In the genomic region with DNA sequence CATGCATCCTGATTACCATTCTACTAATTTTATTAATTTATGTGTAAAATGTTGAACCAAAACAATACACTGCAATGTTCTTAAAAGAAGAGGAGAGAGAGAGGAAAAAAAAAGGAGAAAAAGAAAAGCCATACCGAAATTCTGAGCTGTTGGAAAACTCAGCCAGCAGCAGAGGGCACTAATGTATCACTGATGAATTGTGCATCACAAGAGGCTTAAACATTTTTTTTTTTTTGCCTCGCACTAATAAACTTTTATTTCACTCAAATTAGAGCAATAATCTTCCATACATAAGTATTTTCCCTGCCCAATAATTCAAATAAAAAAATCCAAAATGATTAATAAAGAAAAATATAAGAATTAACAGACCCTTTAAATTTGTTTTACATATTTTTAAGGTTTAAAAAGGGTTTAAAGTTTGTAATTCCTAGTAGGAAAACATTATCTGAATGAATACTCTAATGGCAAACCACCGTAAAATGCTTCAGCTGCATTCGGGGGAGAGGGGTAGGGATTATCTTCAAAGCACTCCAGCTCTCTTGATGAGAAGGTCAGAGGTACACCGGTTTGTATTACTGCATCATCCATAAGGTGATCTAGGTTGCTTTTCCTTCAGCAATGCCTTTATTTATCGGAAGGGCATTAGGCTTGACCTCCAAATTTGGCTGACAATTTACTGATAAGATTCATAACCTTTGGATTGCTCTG, we compare ENCODE assay signal across 9 cellular contexts. TPM values are rescaled to one million over a fixed set of nuclear protein-coding genes. Genes with fewer than 3 reads are reported as not detected.
DNase-seq lines count a peak whose midpoint lies in the region; ATAC-seq and TF ChIP-seq lines count a peak whose summit lies in the region.
"Had no signal": no experiment of that assay in that cellular context is flagged by ENCODE, and none has a peak within 500 bp of the region (broad histone marks: within the 10 kb centered on the region; RNA-seq: fewer than 3 reads in every experiment).

No MANE protein-coding gene starts in this region.

- H3K4me1 Mint-ChIP-seq in brain: no peaks in the 10 kb centered on the region
- H3K4me1 Mint-ChIP-seq in stimulated activated naive B cell treated with anti-CD40 and anti-IgM and Interleukin-4, amounts not matched to agents 10 μg/mL and 1 μg/mL and 100 μg/mL, for 72 hours: no peaks in the 10 kb centered on the region
- H3K4me1 Mint-ChIP-seq: naive thymus-derived CD8-positive, alpha-beta T cell had no signal

- DNase-seq in AML-193 (lab: John Stamatoyannopoulos, UW) (peak; percentile 48), GM06990 (ENCODE audit: extremely low read depth, insufficient read length) (no peak), NCI-H345 treated with DMSO at 0.1 percent for 48 hours (lab: John Stamatoyannopoulos, UW; ENCODE audit: unreplicated experiment) (peak; percentile 4), lung (ENCODE audit: low spot score) (no peak)
- DNase-seq in stimulated activated naive B cell treated with anti-CD40 and anti-IgM and Interleukin-4, amounts not matched to agents 10 μg/mL and 1 μg/mL and 100 μg/mL, for 72 hours: no peak

- no peak overlapping the region for H3K27ac ChIP-seq in lung (ENCODE audit: low read depth in 1 of 2, low read length in 1 of 2)

- H3K4me3 ChIP-seq in GM06990 (replicated peaks; ENCODE audit: low read depth, low read length) (no peak overlapping the region), lung (no peak overlapping the region)

- peaks cover 2% of the 10 kb centered on the region in 2 donors for H3K4me1 ChIP-seq in lung (ENCODE audit: control insufficient read depth in 2 of 2, insufficient read depth in 2 of 2, low read length in 2 of 2)

- H3K27me3 ChIP-seq in GM06990 (replicated peaks; ENCODE audit: control insufficient read depth, insufficient read depth, low read length): no peaks in the 10 kb centered on the region
- no peaks in the 10 kb centered on the region for H3K27me3 ChIP-seq in lung (ENCODE audit: control insufficient read depth, insufficient read depth)

- H3K27me3 Mint-ChIP-seq in brain: peaks cover 10% of the 10 kb centered on the region
- H3K27me3 Mint-ChIP-seq in stimulated activated naive B cell treated with anti-CD40 and anti-IgM and Interleukin-4, amounts not matched to agents 10 μg/mL and 1 μg/mL and 100 μg/mL, for 72 hours: peaks cover 17 to 26% of the 10 kb centered on the region in 2 donors

- ATAC-seq in lung (ENCODE audit: insufficient read depth, low FRiP score): no peak
- no peak for ATAC-seq in GM19452 (IDR thresholded peaks at IDR 0.05; ENCODE audit: unreplicated experiment)
- ATAC-seq in GM21526 (IDR thresholded peaks at IDR 0.05; ENCODE audit: low FRiP score, unreplicated experiment): no peak
- ATAC-seq in stimulated activated naive B cell treated with anti-CD40 and anti-IgM and Interleukin-4, amounts not matched to agents 10 μg/mL and 1 μg/mL and 100 μg/mL, for 72 hours (replicated peaks): no peak
- ATAC-seq: naive thymus-derived CD8-positive, alpha-beta T cell had no signal

- H3K9me3 Mint-ChIP-seq in brain: peaks cover 0 to 15% (median 7%) of the 10 kb centered on the region in 5 experiments
- H3K9me3 Mint-ChIP-seq in stimulated activated naive B cell treated with anti-CD40 and anti-IgM and Interleukin-4, amounts not matched to agents 10 μg/mL and 1 μg/mL and 100 μg/mL, for 72 hours: peaks cover 0 to 2% of the 10 kb centered on the region in 2 donors

- peak; percentile 45 for TF ChIP-seq CTCF in GM06990 (IDR thresholded peaks at IDR 0.05; ENCODE audit: insufficient read depth, low read length, poor library complexity, severe bottlenecking)
- TF ChIP-seq CTCF in brain (conservative IDR thresholded peaks at IDR 0.05): peak; percentile 93 to 95
- peak; percentile 34 for TF ChIP-seq CTCF in lung (IDR thresholded peaks at IDR 0.05; ENCODE audit: control extremely low read depth, extremely low read depth)

- H3K27ac Mint-ChIP-seq in brain: no peak overlapping the region
- no peak overlapping the region for H3K27ac Mint-ChIP-seq in stimulated activated naive B cell treated with anti-CD40 and anti-IgM and Interleukin-4, amounts not matched to agents 10 μg/mL and 1 μg/mL and 100 μg/mL, for 72 hours
- H3K27ac Mint-ChIP-seq: naive thymus-derived CD8-positive, alpha-beta T cell had no signal

- H3K36me3 Mint-ChIP-seq in brain: no peaks in the 10 kb centered on the region
- H3K36me3 Mint-ChIP-seq in stimulated activated naive B cell treated with anti-CD40 and anti-IgM and Interleukin-4, amounts not matched to agents 10 μg/mL and 1 μg/mL and 100 μg/mL, for 72 hours: no peaks in the 10 kb centered on the region

- WGBS in lung, 2 donors: 42 to 49% methylated on average over 6 of the region's 6 CpGs

- no peaks in the 10 kb centered on the region for H3K9me3 ChIP-seq in lung (ENCODE audit: control insufficient read depth in 2 of 2, insufficient read depth in 1 of 2, low read length in 1 of 2)

- H3K4me3 Mint-ChIP-seq in brain: no peak overlapping the region
- H3K4me3 Mint-ChIP-seq in stimulated activated naive B cell treated with anti-CD40 and anti-IgM and Interleukin-4, amounts not matched to agents 10 μg/mL and 1 μg/mL and 100 μg/mL, for 72 hours: no peak overlapping the region
- H3K4me3 Mint-ChIP-seq: naive thymus-derived CD8-positive, alpha-beta T cell had no signal

- H3K36me3 ChIP-seq in GM06990 (ENCODE audit: control insufficient read depth, insufficient read depth, low read length) (no peaks in the 10 kb centered on the region), lung (ENCODE audit: control insufficient read depth in 2 of 2, insufficient read depth in 2 of 2, low read length in 2 of 2) (no peaks in the 10 kb centered on the region)

RNA-seq across cellular contexts. Expression of a gene that starts 41.9 kb away (rescaled TPM):
- polyA plus RNA-seq in brain (ENCODE audit: insufficient read depth, low read depth, low replicate concordance) (9.6 TPM), lung (1 to 10 TPM; 6.1 to 6.9 TPM)
- total RNA-seq in lung: 1 to 10 TPM; 3.6 to 5.7 TPM

Comparison
In these comparisons a context has a peak if more than half of its experiments do, and no peak if none do; other contexts are left out.
1. DNase-seq: peak in AML-193 (2 of 2) and NCI-H345 treated with DMSO at 0.1 percent for 48 hours (single experiment); none in GM06990 (single experiment), lung (single experiment) and stimulated activated naive B cell treated with anti-CD40 and anti-IgM and Interleukin-4, amounts not matched to agents 10 μg/mL and 1 μg/mL and 100 μg/mL, for 72 hours (single experiment).
2. CTCF ChIP-seq: peak in every context shown above with its lines; median percentile 94 in brain; 45 in GM06990; 34 in lung.